ENCODE assay signal across 16 cellular contexts in the genomic region with DNA sequence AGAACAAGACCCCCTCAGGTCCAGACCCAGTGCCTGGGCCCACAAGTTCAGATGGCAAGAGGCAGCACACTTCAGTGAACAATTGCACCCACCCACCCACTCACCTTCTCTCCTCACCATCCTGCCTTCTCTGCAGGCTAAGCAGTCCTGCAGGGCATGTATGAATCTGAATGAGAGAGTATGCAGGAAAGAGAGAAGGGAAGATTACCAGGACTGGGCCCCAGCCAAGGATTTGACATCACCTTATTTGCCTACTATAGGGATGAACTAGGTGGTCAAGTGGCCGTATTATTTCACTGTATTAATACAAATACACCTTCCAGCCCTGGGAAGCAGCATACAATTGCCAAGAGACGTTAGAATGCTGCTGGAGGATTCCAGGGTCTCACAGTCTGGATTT. TPM values are rescaled to one million over a fixed set of nuclear protein-coding genes. Genes with fewer than 3 reads are reported as not detected.
A peak's percentile ranks its signal among the peaks of the same experiment; 100 is the strongest.
DNase-seq lines count a peak whose midpoint lies in the region; ATAC-seq and TF ChIP-seq lines count a peak whose summit lies in the region.
"Had no signal": no experiment of that assay in that cellular context is flagged by ENCODE, and none has a peak within 500 bp of the region (broad histone marks: within the 10 kb centered on the region; RNA-seq: fewer than 3 reads in every experiment).

No MANE protein-coding gene starts in this region.

- no peak for TF ChIP-seq CTCF in CD4-positive, alpha-beta T cell (IDR thresholded peaks at IDR 0.05)
- no peak for TF ChIP-seq CTCF in adrenal gland (IDR thresholded peaks at IDR 0.05)
- no peak for TF ChIP-seq CTCF in SK-N-SH (IDR thresholded peaks at IDR 0.05)

- H3K36me3 Mint-ChIP-seq in CD4-positive, alpha-beta T cell (ENCODE audit: low read depth) = peaks cover 57% of the 10 kb centered on the region
- H3K36me3 Mint-ChIP-seq in natural killer cell treated with Interleukin-12 subunit alpha and Interleukin-12 subunit beta and Interleukin-15 and Interleukin-18, amount 100 ng/mL, for 72 hours = peaks cover 15% of the 10 kb centered on the region

- no peak overlapping the region for H2AFZ ChIP-seq in SK-N-SH (ENCODE audit: low read depth)

- intact Hi-C loops in CD4-positive, alpha-beta T cell (cut with DNase I, micrococcal nuclease) = loop anchor here (5.0 kb wide), 5 partner anchors 162 to 447 kb away; partner anchors contain the start of genes ATP5ME (in 1 of the 2), MYL5 (in 1 of the 2), PIGG (in 1 of the 2) and ZNF718 (in 1 of the 2)
- intact Hi-C loops in adrenal gland (cut with DNase I) = no loop called here

- H3K4me3 Mint-ChIP-seq in CD4-positive, alpha-beta T cell = peak overlapping the region; percentile 92
- peak overlapping the region; percentile 53 for H3K4me3 Mint-ChIP-seq in natural killer cell treated with Interleukin-12 subunit alpha and Interleukin-12 subunit beta and Interleukin-15 and Interleukin-18, amount 100 ng/mL, for 72 hours

- no peaks in the 10 kb centered on the region for H3K27me3 Mint-ChIP-seq in CD4-positive, alpha-beta T cell
- no peaks in the 10 kb centered on the region for H3K27me3 Mint-ChIP-seq in natural killer cell treated with Interleukin-12 subunit alpha and Interleukin-12 subunit beta and Interleukin-15 and Interleukin-18, amount 100 ng/mL, for 72 hours

- in situ Hi-C loops in G401 (cut with HindIII; ENCODE audit: low sequenced_read_pairs) = no loop called here
- in situ Hi-C loops in HAP-1 (cut with MboI; ENCODE audit: low sequenced_read_pairs) = no loop called here

- CTCF ChIA-PET in CD4-positive, alpha-beta T cell (lab: Charles Lee) = no interaction called here
- CTCF ChIA-PET in SK-N-SH (lab: Yijun Ruan, JAX) = no interaction called here

- ATAC-seq in CD4-positive, alpha-beta T cell (ENCODE audit: poor library complexity) = no peak
- no peak for ATAC-seq in natural killer cell treated with Interleukin-12 subunit alpha and Interleukin-12 subunit beta and Interleukin-15 and Interleukin-18, amount 100 ng/mL, for 72 hours
- ATAC-seq: K562 had no signal

- peaks cover 24% of the 10 kb centered on the region for H3K79me2 ChIP-seq in SK-N-SH (ENCODE audit: insufficient read depth)

- 55 to 82% (median 73%) methylated on average over 2 of the region's 2 CpGs for WGBS in adrenal gland, 4 donors
- WGBS in SK-N-SH (ENCODE audit: low lambda C conversion rate) = 60% methylated on average over 2 of the region's 2 CpGs

- no peaks in the 10 kb centered on the region for H4K20me1 ChIP-seq in SK-N-SH (ENCODE audit: insufficient read depth)

- peaks cover 13% of the 10 kb centered on the region for H3K9me3 Mint-ChIP-seq in CD4-positive, alpha-beta T cell
- H3K9me3 Mint-ChIP-seq in natural killer cell treated with Interleukin-12 subunit alpha and Interleukin-12 subunit beta and Interleukin-15 and Interleukin-18, amount 100 ng/mL, for 72 hours = peaks cover 8% of the 10 kb centered on the region

- H3K36me3 ChIP-seq in adrenal gland (replicated peaks in 1 of 2) (no peaks in the 10 kb centered on the region), HAP-1 (replicated peaks) (no peaks in the 10 kb centered on the region), SK-N-SH (replicated peaks in 1 of 2; ENCODE audit: control insufficient read depth in 1 of 2, insufficient read depth in 2 of 2, low read length in 1 of 2) (peaks cover 0 to 21% of the 10 kb centered on the region in 2 experiments)

- no peak for TF ChIP-seq RAD21 in SK-N-SH (IDR thresholded peaks at IDR 0.05; ENCODE audit: low read length)

- H3F3A ChIP-seq in SK-N-SH (replicated peaks; ENCODE audit: insufficient read depth) = no peaks in the 10 kb centered on the region

- no peaks in the 10 kb centered on the region for H3K27me3 ChIP-seq in CD4-positive, alpha-beta T cell (ENCODE audit: control insufficient read depth, insufficient read depth, low read length)
- H3K27me3 ChIP-seq in adrenal gland = no peaks in the 10 kb centered on the region
- no peaks in the 10 kb centered on the region for H3K27me3 ChIP-seq in HAP-1 (ENCODE audit: low read depth)
- H3K27me3 ChIP-seq in SK-N-SH (ENCODE audit: insufficient read depth) = no peaks in the 10 kb centered on the region
- H3K27me3 ChIP-seq: dorsolateral prefrontal cortex had no signal

- peaks cover 10% of the 10 kb centered on the region for H3K9me3 ChIP-seq in CD4-positive, alpha-beta T cell (ENCODE audit: control insufficient read depth, low read length)
- H3K9me3 ChIP-seq in adrenal gland (replicated peaks in 1 of 3) = no peaks in the 10 kb centered on the region
- no peaks in the 10 kb centered on the region; the same call in 1 of the 2 replicates for H3K9me3 ChIP-seq in HAP-1
- no peaks in the 10 kb centered on the region for H3K9me3 ChIP-seq in SK-N-SH

- peaks cover 48% of the 10 kb centered on the region for H3K4me1 Mint-ChIP-seq in CD4-positive, alpha-beta T cell (ENCODE audit: low read depth)
- peaks cover 35% of the 10 kb centered on the region in 2 donors for H3K4me1 Mint-ChIP-seq in natural killer cell treated with Interleukin-12 subunit alpha and Interleukin-12 subunit beta and Interleukin-15 and Interleukin-18, amount 100 ng/mL, for 72 hours (ENCODE audit: low read depth in 2 of 2)

- no peak for TF ChIP-seq POLR2A in adrenal gland (IDR thresholded peaks at IDR 0.05)

- POLR2A ChIA-PET in CD4-positive, alpha-beta T cell (lab: Charles Lee) = no interaction called here
- POLR2A ChIA-PET in SK-N-SH (lab: Yijun Ruan, JAX) = no interaction called here

- H3K27ac Mint-ChIP-seq in CD4-positive, alpha-beta T cell = peak overlapping the region; percentile 85
- peak overlapping the region in 1 of 2 donors; percentile 14 for H3K27ac Mint-ChIP-seq in natural killer cell treated with Interleukin-12 subunit alpha and Interleukin-12 subunit beta and Interleukin-15 and Interleukin-18, amount 100 ng/mL, for 72 hours
- H3K27ac Mint-ChIP-seq: CD14-positive monocyte had no signal

- H3K4me2 ChIP-seq in SK-N-SH = no peak overlapping the region

- H3K4me1 ChIP-seq in adrenal gland (replicated peaks in 1 of 2) (peaks cover 10 to 12% of the 10 kb centered on the region in 2 donors), HAP-1 (no peaks in the 10 kb centered on the region), SK-N-SH (ENCODE audit: control insufficient read depth in 1 of 2, insufficient read depth in 2 of 2, low read depth in 1 of 2, low read length in 1 of 2) (peaks cover 0 to 19% of the 10 kb centered on the region in 2 experiments; a peak in 1 of 4 replicates)

- no peak for TF ChIP-seq EP300 in SK-N-SH (IDR thresholded peaks at IDR 0.05; ENCODE audit: borderline replicate concordance in 1 of 2, low read depth in 1 of 2, low read length in 1 of 2)

- no peak overlapping the region for H3K9ac ChIP-seq in SK-N-SH

- H3K9me2 ChIP-seq in SK-N-SH = no peaks in the 10 kb centered on the region

- no peak overlapping the region for H3K27ac ChIP-seq in CD4-positive, alpha-beta T cell (ENCODE audit: low read depth, low read length)
- H3K27ac ChIP-seq in adrenal gland = peak overlapping the region in 2 of 5 donors; percentile 91 to 96
- no peak overlapping the region; a peak in 1 of 4 replicates for H3K27ac ChIP-seq in SK-N-SH (ENCODE audit: low read depth in 2 of 2, low read length in 1 of 2)

- DNase-seq in CD4-positive, alpha-beta T cell = no peak
- DNase-seq in G401 (ENCODE audit: low spot score) (peak; percentile 61), adrenal gland (peak in 5 of 7 donors; percentile 13 to 67 (median 47)), putamen (ENCODE audit: low spot score) (no peak), HAP-1 (ENCODE audit: low spot score in 2 of 2) (no peak), SK-N-SH (no peak), NCI-H526 treated with DMSO at 0.1 percent for 48 hours (lab: John Stamatoyannopoulos, UW) (no peak)
- DNase-seq in natural killer cell treated with Interleukin-12 subunit alpha and Interleukin-12 subunit beta and Interleukin-15 and Interleukin-18, amount 100 ng/mL, for 72 hours (ENCODE audit: low spot score) = no peak
- DNase-seq: GF-D8, NCI-H1436 treated with DMSO at 0.1 percent for 48 hours, NCI-H510A had no signal

- no peak overlapping the region for H3K4me3 ChIP-seq in adrenal gland
- H3K4me3 ChIP-seq in HAP-1 = no peak overlapping the region
- H3K4me3 ChIP-seq in SK-N-SH (ENCODE audit: low read depth in 2 of 2, low read length in 1 of 2) = no peak overlapping the region
- H3K4me3 ChIP-seq: K562 had no signal

TF ChIP-seq in SK-N-SH, 30 proteins besides CTCF, POLR2A, EP300 and RAD21:
- TF ChIP-seq JUND (IDR thresholded peaks at IDR 0.05) = no peak
- TF ChIP-seq, protein P1, sequence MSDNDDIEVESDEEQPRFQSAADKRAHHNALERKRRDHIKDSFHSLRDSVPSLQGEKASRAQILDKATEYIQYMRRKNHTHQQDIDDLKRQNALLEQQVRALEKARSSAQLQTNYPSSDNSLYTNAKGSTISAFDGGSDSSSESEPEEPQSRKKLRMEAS (IDR thresholded peaks at IDR 0.05; ENCODE audit: low read depth) = no peak

RNA-seq across cellular contexts. Expression of gene ZNF141, which starts 2.1 kb away (rescaled TPM):
- 10 to 100 TPM; 13.6 to 13.7 TPM for total RNA-seq in CD4-positive, alpha-beta T cell
- 10.8 and 21.2 TPM in 2 replicates for total RNA-seq in G401 (2014; rRNA removed; shearing (Covaris generic))
- 10 to 100 TPM in 6 of 8 donors, 1 to 10 TPM in 2; 5.5 to 19.9 (median 14.1) TPM for total RNA-seq in adrenal gland
- polyA plus RNA-seq in adrenal gland (10 to 100 TPM in 2 of 3 donors, 1 to 10 TPM in 1; 9.3 to 16.7 (median 10.9) TPM), SK-N-SH (2012; rRNA removed) (1.6 and 2.4 TPM in 2 replicates)
- 10 to 100 TPM; 26.5 to 37.6 TPM for total RNA-seq in natural killer cell treated with Interleukin-12 subunit alpha and Interleukin-12 subunit beta and Interleukin-15 and Interleukin-18, amount 100 ng/mL, for 72 hours
- 1.3 and 1.6 TPM in 2 replicates for polyA plus RNA-seq in SK-N-SH (2012; cell fraction: cytosol; rRNA removed)
- polyA plus RNA-seq in SK-N-SH (2012; cell fraction: nucleus; rRNA removed) = 5.2 and 13.6 TPM in 2 replicates
- polyA plus RNA-seq: K562 had no signal

RNA-seq across cellular contexts. Expression of gene ZNF732, which starts 30.2 kb away (rescaled TPM):
- not detected for total RNA-seq in CD4-positive, alpha-beta T cell
- 0.55 and 6.4 TPM in 2 replicates for total RNA-seq in G401 (2014; rRNA removed; shearing (Covaris generic))
- under 1 TPM in 3 of 8 donors, not detected in 5; 0.11 to 0.78 (median 0.19) TPM for total RNA-seq in adrenal gland
- under 1 TPM in 1 of 3 donors, not detected in 2; 0.08 TPM for polyA plus RNA-seq in adrenal gland
- not detected for total RNA-seq in natural killer cell treated with Interleukin-12 subunit alpha and Interleukin-12 subunit beta and Interleukin-15 and Interleukin-18, amount 100 ng/mL, for 72 hours
- polyA plus RNA-seq in SK-N-SH (2012; rRNA removed) = 0.05 TPM in 2 replicates
- polyA plus RNA-seq in SK-N-SH (2012; cell fraction: cytosol; rRNA removed) = 0.07 and 0.08 TPM in 2 replicates
- 0.13 and 0.15 TPM in 2 replicates for polyA plus RNA-seq in SK-N-SH (2012; cell fraction: nucleus; rRNA removed)
- total RNA-seq: kidney; T-helper 1 cell treated with Interleukin-12 subunit alpha and Interleukin-12 subunit beta and Interleukin-4 antibody, amounts not matched to agents 30 ng/mL and 1 ng/mL, for 36 hours had no signal
- polyA plus RNA-seq: CD14-positive monocyte had no signal

Comparison
In these comparisons a context has a peak if more than half of its experiments do, and no peak if none do; other contexts are left out.
1. DNase-seq: peak in G401 (single experiment) and adrenal gland (5 of 7); none in CD4-positive, alpha-beta T cell (0 of 10), natural killer cell treated with Interleukin-12 subunit alpha and Interleukin-12 subunit beta and Interleukin-15 and Interleukin-18, amount 100 ng/mL, for 72 hours (single experiment), putamen (single experiment), HAP-1 (0 of 2), SK-N-SH (single experiment) and NCI-H526 treated with DMSO at 0.1 percent for 48 hours (single experiment).
2. intact Hi-C loops: an anchor here in CD4-positive, alpha-beta T cell (5.0 kb wide); none called in adrenal gland.